Comparison of ENCODE assay signal across 9 cellular contexts in genomic region chr17:81833921-81834830, GRCh38. TPM values are rescaled to one million over a fixed set of nuclear protein-coding genes. Genes with fewer than 3 reads are reported as not detected.
DNase-seq lines count a peak whose midpoint lies in the region; ATAC-seq and TF ChIP-seq lines count a peak whose summit lies in the region.
"Had no signal": no experiment of that assay in that cellular context is flagged by ENCODE, and none has a peak within 500 bp of the region (broad histone marks: within the 10 kb centered on the region; RNA-seq: fewer than 3 reads in every experiment).

No MANE protein-coding gene starts in this region.

- peak overlapping the region; percentile 86 for H3K27ac Mint-ChIP-seq in activated T-helper 17 cell treated with anti-CD3 and anti-CD28 coated beads, Interleukin-2, amount 50 U/mL, for 72 hours

- H3K4me1 ChIP-seq in stomach = peaks cover 18 to 44% (median 34%) of the 10 kb centered on the region in 4 donors

- H3K4me3 ChIP-seq in iPS-18c (ENCODE audit: insufficient read depth, low read depth, low read length) (peak overlapping the region; percentile 73), stomach (peak overlapping the region; percentile 64 to 82 (median 80))

- H3K4me1 Mint-ChIP-seq in activated T-helper 17 cell treated with anti-CD3 and anti-CD28 coated beads, Interleukin-2, amount 50 U/mL, for 72 hours = peaks cover 6% of the 10 kb centered on the region

- H3K27ac ChIP-seq in stomach = peak overlapping the region; percentile 90 to 97 (median 93)

- peaks cover 15% of the 10 kb centered on the region for H3K36me3 Mint-ChIP-seq in activated T-helper 17 cell treated with anti-CD3 and anti-CD28 coated beads, Interleukin-2, amount 50 U/mL, for 72 hours (ENCODE audit: low read depth)

- no peak for ATAC-seq in activated T-helper 17 cell treated with anti-CD3 and anti-CD28 coated beads, Interleukin-2, amount 50 U/mL, for 72 hours (replicated peaks)
- ATAC-seq in HG03378 (IDR thresholded peaks at IDR 0.05; ENCODE audit: unreplicated experiment) = no peak

- intact Hi-C loops in stomach (cut with DNase I; ENCODE audit: low total_unique reads) = no loop called here

- no peaks in the 10 kb centered on the region for H3K36me3 ChIP-seq in stomach

- H3K9me3 ChIP-seq in iPS-18c (ENCODE audit: control insufficient read depth, insufficient read depth, low read length) (no peaks in the 10 kb centered on the region), stomach (no peaks in the 10 kb centered on the region)

- DNase-seq in SIG-M5 treated with dmso at 0.1 percent for 504 hours (lab: John Stamatoyannopoulos, UW; ENCODE audit: unreplicated experiment) (peak; percentile 43), SIG-M5 (lab: John Stamatoyannopoulos, UW) (no peak), stomach (no peak), cortex of kidney (lab: John Stamatoyannopoulos, UW) (no peak), NCI-H2227 (lab: John Stamatoyannopoulos, UW; ENCODE audit: unreplicated experiment) (no peak)

- WGBS in stomach, 5 donors = 81 to 85% (median 82%) methylated on average over 23 to 31 of the region's 31 CpGs

- TF ChIP-seq EP300 in stomach (IDR thresholded peaks at IDR 0.05) = no peak

- no peaks in the 10 kb centered on the region for H3K27me3 ChIP-seq in stomach

- H3K9me3 Mint-ChIP-seq in activated T-helper 17 cell treated with anti-CD3 and anti-CD28 coated beads, Interleukin-2, amount 50 U/mL, for 72 hours = no peaks in the 10 kb centered on the region

- no peak for TF ChIP-seq POLR2A in stomach (IDR thresholded peaks at IDR 0.05)

- no peak for TF ChIP-seq CTCF in stomach (IDR thresholded peaks at IDR 0.05)

- H3K4me3 Mint-ChIP-seq in activated T-helper 17 cell treated with anti-CD3 and anti-CD28 coated beads, Interleukin-2, amount 50 U/mL, for 72 hours = peak overlapping the region; percentile 78

- no peaks in the 10 kb centered on the region for H3K27me3 Mint-ChIP-seq in activated T-helper 17 cell treated with anti-CD3 and anti-CD28 coated beads, Interleukin-2, amount 50 U/mL, for 72 hours

RNA-seq across cellular contexts. Expression of gene PPP1R27, which starts 0.7 kb away (rescaled TPM):
- total RNA-seq in activated T-helper 17 cell treated with anti-CD3 and anti-CD28 coated beads, Interleukin-2, amount 50 U/mL, for 72 hours = not detected
- total RNA-seq in stomach = not detected
- 1 to 10 TPM in 1 of 3 donors, under 1 TPM in 1, not detected in 1; 0.58 to 2.0 TPM for polyA plus RNA-seq in stomach
- total RNA-seq: A172 had no signal

RNA-seq across cellular contexts. Expression of gene MCRIP1, which starts 1.1 kb away (rescaled TPM):
- total RNA-seq in activated T-helper 17 cell treated with anti-CD3 and anti-CD28 coated beads, Interleukin-2, amount 50 U/mL, for 72 hours = 10 to 100 TPM; 45.7 to 94.4 TPM
- total RNA-seq in stomach = 100 to 1,000 TPM in 1 of 5 donors, 10 to 100 TPM in 4; 23.7 to 150 (median 51.0) TPM
- 100 to 1,000 TPM; 104 to 144 (median 114) TPM for polyA plus RNA-seq in stomach

RNA-seq across cellular contexts. Expression of gene P4HB, which starts 26.2 kb away (rescaled TPM):
- total RNA-seq in activated T-helper 17 cell treated with anti-CD3 and anti-CD28 coated beads, Interleukin-2, amount 50 U/mL, for 72 hours = 100 to 1,000 TPM; 506 to 602 TPM
- 1,000 to 10,000 TPM in 2 of 5 donors, 100 to 1,000 TPM in 3; 401 to 1,308 (median 815) TPM for total RNA-seq in stomach
- 100 to 1,000 TPM; 426 to 709 (median 528) TPM for polyA plus RNA-seq in stomach

RNA-seq across cellular contexts. Expression of gene GCGR, which starts 30.2 kb away (rescaled TPM):
- total RNA-seq in activated T-helper 17 cell treated with anti-CD3 and anti-CD28 coated beads, Interleukin-2, amount 50 U/mL, for 72 hours = under 1 TPM in 1 of 2 donors, not detected in 1; 0.26 TPM
- under 1 TPM in 1 of 5 donors, not detected in 4; 0.55 TPM for total RNA-seq in stomach
- polyA plus RNA-seq in stomach = under 1 TPM in 1 of 3 donors, not detected in 2; 0.38 TPM
- total RNA-seq: A172 had no signal

RNA-seq across cellular contexts. Expression of gene ARHGDIA, which starts 37.0 kb away (rescaled TPM):
- total RNA-seq in activated T-helper 17 cell treated with anti-CD3 and anti-CD28 coated beads, Interleukin-2, amount 50 U/mL, for 72 hours = 100 to 1,000 TPM; 384 to 814 TPM
- total RNA-seq in stomach = 100 to 1,000 TPM in 3 of 5 donors, 10 to 100 TPM in 2; 57.1 to 435 (median 117) TPM
- 100 to 1,000 TPM; 154 to 240 (median 212) TPM for polyA plus RNA-seq in stomach
